2 cellular contexts compared by ENCODE assay signal in genomic region chr20:44574372-44574771, GRCh38.
TF ChIP-seq lines count a peak whose summit lies in the region.

No MANE protein-coding gene starts in this region.

TF ChIP-seq in SK-N-SH, 30 proteins besides CTCF, POLR2A, EP300 and RAD21:
- TF ChIP-seq MEF2A (IDR thresholded peaks at IDR 0.05; ENCODE audit: borderline replicate concordance, low read depth), result no peak
- no peak for TF ChIP-seq REST (IDR thresholded peaks at IDR 0.05; ENCODE audit: low read depth, low read length)
- TF ChIP-seq NFIC (IDR thresholded peaks at IDR 0.05; ENCODE audit: borderline replicate concordance), result no peak
- no peak for TF ChIP-seq EZH2phosphoT487 (IDR thresholded peaks at IDR 0.05; ENCODE audit: borderline replicate concordance, low read depth)
- TF ChIP-seq MAX (IDR thresholded peaks at IDR 0.05; ENCODE audit: low read depth), result no peak
- TF ChIP-seq NRF1 (IDR thresholded peaks at IDR 0.05; ENCODE audit: low read depth, low read length), result no peak
- TF ChIP-seq POLR2AphosphoS5 (IDR thresholded peaks at IDR 0.05; ENCODE audit: low read depth, low read length), result no peak

TF ChIP-seq in SK-N-SH treated with all-trans-retinoic acid at 6 μM for 48 hours, 23 proteins besides CTCF, POLR2A, EP300 and RAD21:
- TF ChIP-seq PATZ1 (CRISPR knock-in tag; IDR thresholded peaks at IDR 0.05; ENCODE audit: borderline replicate concordance) (no peak), CSDC2 (CRISPR knock-in tag; IDR thresholded peaks at IDR 0.05) (no peak), BACH2 (CRISPR knock-in tag; IDR thresholded peaks at IDR 0.05; ENCODE audit: borderline replicate concordance) (no peak), GLIS3 (CRISPR knock-in tag; IDR thresholded peaks at IDR 0.05) (no peak), CSRNP3 (CRISPR knock-in tag; IDR thresholded peaks at IDR 0.05) (no peak), ESRRG (CRISPR knock-in tag; IDR thresholded peaks at IDR 0.05) (no peak), POU6F1 (CRISPR knock-in tag; IDR thresholded peaks at IDR 0.05; ENCODE audit: borderline replicate concordance, low read depth) (no peak), TOX (CRISPR knock-in tag; IDR thresholded peaks at IDR 0.05; ENCODE audit: borderline replicate concordance) (no peak)
